ENCODE assay signal across 9 cellular contexts in genomic region chr4:24032371-24032989, GRCh38.
DNase-seq lines count a peak whose midpoint lies in the region; ATAC-seq and TF ChIP-seq lines count a peak whose summit lies in the region.
"Had no signal": no experiment of that assay in that cellular context is flagged by ENCODE, and none has a peak within 500 bp of the region (broad histone marks: within the 10 kb centered on the region; RNA-seq: fewer than 3 reads in every experiment).

No MANE protein-coding gene starts in this region.

- in situ Hi-C loops in astrocyte of the cerebellum (cut with HindIII; ENCODE audit: low sequenced_read_pairs) = no loop called here

- DNase-seq in DMS53 (lab: John Stamatoyannopoulos, UW) (peak; percentile 74), astrocyte of the cerebellum (ENCODE audit: low read depth) (no peak), lung microvascular endothelial cell (ENCODE audit: low read depth in 2 of 2) (peak; percentile 2 to 10), NCI-H748 (lab: John Stamatoyannopoulos, UW; ENCODE audit: unreplicated experiment) (no peak), activated gamma-delta T cell treated with Interleukin-2 at 50 U/mL for 16 hours (no peak), caudate nucleus (lab: John Stamatoyannopoulos, UW) (no peak), NOMO-1 (lab: John Stamatoyannopoulos, UW; ENCODE audit: unreplicated experiment in 2 of 2) (no peak)
- DNase-seq: KBM-7 had no signal

- H3K4me3 ChIP-seq in astrocyte of the cerebellum (ENCODE audit: low read depth, low read length) = no peak overlapping the region

- H3K27ac ChIP-seq in caudate nucleus (ENCODE audit: low read depth, low read length) = no peak overlapping the region

- TF ChIP-seq CTCF in astrocyte of the cerebellum (IDR thresholded peaks at IDR 0.05; ENCODE audit: low read depth, low read length, missing control alignments) = peak; percentile 17

- ATAC-seq in HG03039 (IDR thresholded peaks at IDR 0.05; ENCODE audit: unreplicated experiment) = peak; percentile 51

Comparison
In these comparisons a context has a peak if more than half of its experiments do, and no peak if none do; other contexts are left out.
1. DNase-seq: peak in DMS53 (single experiment) and lung microvascular endothelial cell (2 of 2); none in astrocyte of the cerebellum (single experiment), NCI-H748 (single experiment), activated gamma-delta T cell treated with Interleukin-2 at 50 U/mL for 16 hours (single experiment), caudate nucleus (0 of 61) and NOMO-1 (0 of 2).